In genomic region chr2:88683160-88684021, GRCh38 we compare ENCODE assay signal across 18 cellular contexts. TPM values are rescaled to one million over a fixed set of nuclear protein-coding genes. Genes with fewer than 3 reads are reported as not detected.
DNase-seq lines count a peak whose midpoint lies in the region; ATAC-seq, FAIRE-seq and TF ChIP-seq lines count a peak whose summit lies in the region.
"Had no signal": no experiment of that assay in that cellular context is flagged by ENCODE, and none has a peak within 500 bp of the region (broad histone marks: within the 10 kb centered on the region; RNA-seq: fewer than 3 reads in every experiment).

No MANE protein-coding gene starts in this region.

- no peaks in the 10 kb centered on the region for H4K20me1 ChIP-seq in HepG2 (ENCODE audit: insufficient read depth, low read length)

- no peak overlapping the region for H3K4me3 ChIP-seq in HepG2 (replicated peaks in 1 of 3; ENCODE audit: insufficient read depth in 1 of 3, low read depth in 2 of 3, low read length in 3 of 3)
- H3K4me3 ChIP-seq in right lobe of liver: no peak overlapping the region
- H3K4me3 ChIP-seq in NB4 (ENCODE audit: low read depth, low read length): no peak overlapping the region
- H3K4me3 ChIP-seq: SJCRH30 had no signal

- TF ChIP-seq RAD21 in HepG2 (CRISPR knock-in tag; IDR thresholded peaks at IDR 0.05): no peak

- TF ChIP-seq EP300 in HepG2 (IDR thresholded peaks at IDR 0.05; ENCODE audit: low read depth in 2 of 2, low read length in 2 of 2): no peak
- no peak for TF ChIP-seq EP300 in HepG2 (CRISPR knock-in tag; IDR thresholded peaks at IDR 0.05; ENCODE audit: borderline replicate concordance)

- no peak overlapping the region for H3K9ac ChIP-seq in HepG2 (ENCODE audit: insufficient read depth, low read depth, low read length)

- 35% methylated on average over 2 of the region's 2 CpGs for WGBS in HepG2 (ENCODE audit: low lambda C conversion rate)
- 45% methylated on average over 2 of the region's 2 CpGs for WGBS in right lobe of liver (ENCODE audit: insufficient coverage, low coverage, low lambda C conversion rate, missing lambda C conversion rate)

- H3K27ac ChIP-seq in HepG2 (ENCODE audit: extremely low read length, insufficient read depth, low read length) (no peak overlapping the region), right lobe of liver (no peak overlapping the region)
- H3K27ac ChIP-seq: SJCRH30 had no signal

- H3K36me3 Mint-ChIP-seq in endothelial cell (ENCODE audit: low read depth, unreplicated experiment): peaks cover 18% of the 10 kb centered on the region

- H3K36me3 ChIP-seq in HepG2 (replicated peaks in 1 of 2; ENCODE audit: control insufficient read depth in 1 of 2, insufficient read depth in 2 of 2, low read length in 2 of 2) (no peaks in the 10 kb centered on the region), right lobe of liver (no peaks in the 10 kb centered on the region)
- H3K36me3 ChIP-seq: SJCRH30 had no signal

- peaks cover 4% of the 10 kb centered on the region for H3K27me3 Mint-ChIP-seq in endothelial cell (ENCODE audit: unreplicated experiment)

- no TSS peak for BruUV-seq in HepG2 (replicated peaks; lab: Mats Ljungman, UMichigan)

- FAIRE-seq in HepG2 (lab: Jason Lieb, UNC): no peak

- peak overlapping the region; percentile 47 for H3K4me3 Mint-ChIP-seq in endothelial cell (ENCODE audit: unreplicated experiment)
- H3K4me3 Mint-ChIP-seq: CD8-positive, alpha-beta memory T cell; H9; T-helper 1 cell treated with Interleukin-12 subunit alpha and Interleukin-12 subunit beta and Interleukin-4 antibody, amounts not matched to agents 30 μg/mL and 1 μg/mL, for 36 hours had no signal

- no peak for DNase-seq in HepG2 (ENCODE audit: low spot score)
- DNase-seq in right lobe of liver: no peak
- peak; percentile 15 for DNase-seq in NB4 (ENCODE audit: low read depth)
- DNase-seq in endothelial cell (ENCODE audit: low spot score): no peak
- no peak for DNase-seq in NCI-H526 (lab: John Stamatoyannopoulos, UW)
- DNase-seq in NK-92 treated with Interleukin-12 subunit alpha and Interleukin-12 subunit beta, amount 100 ng/mL, for 24 hours (lab: John Stamatoyannopoulos, UW): no peak
- no peak for DNase-seq in NCI-H187 treated with DMSO at 0.1 percent for 48 hours (lab: John Stamatoyannopoulos, UW)
- DNase-seq: C1 segment of cervical spinal cord; CD8-positive, alpha-beta memory T cell; GF-D8; H9; NCI-H1048; NCI-H1436 treated with DMSO at 0.1 percent for 48 hours; NCI-H2081; NCI-H510A had no signal

- H3K27me3 ChIP-seq in HepG2 (ENCODE audit: control insufficient read depth in 1 of 2, insufficient read depth in 2 of 2, low read length in 2 of 2) (no peaks in the 10 kb centered on the region), right lobe of liver (no peaks in the 10 kb centered on the region)
- H3K27me3 ChIP-seq: SJCRH30 had no signal

- POLR2A ChIA-PET in HepG2 (lab: Yijun Ruan, JAX): no interaction called here

- in situ Hi-C loops in HepG2 (cut with HindIII; ENCODE audit: extremely low pct_ligation_motif_present, low pct_unique_long_range_greater_than_20kb): no loop called here

- TF ChIP-seq POLR2A in HepG2 (IDR thresholded peaks at IDR 0.05; ENCODE audit: insufficient read depth in 1 of 2, low read depth in 2 of 2, low read length in 2 of 2) (no peak), right lobe of liver (IDR thresholded peaks at IDR 0.05) (no peak), NB4 (IDR thresholded peaks at IDR 0.05; ENCODE audit: extremely low read depth, insufficient read length) (no peak)

- no peak overlapping the region for H3K4me2 ChIP-seq in HepG2 (ENCODE audit: low read depth, low read length)

- CTCF ChIA-PET in HepG2 (lab: Yijun Ruan, JAX; ENCODE audit: low intra/inter-chr PET ratio, low total read pairs): no interaction called here

- intact Hi-C loops in HepG2 (cut with micrococcal nuclease; ENCODE audit: unreplicated experiment) (no loop called here), right lobe of liver (cut with DNase I) (no loop called here)

- TF ChIP-seq CTCF in HepG2 (CRISPR knock-in tag; IDR thresholded peaks at IDR 0.05) (no peak), right lobe of liver (IDR thresholded peaks at IDR 0.05) (no peak), NB4 (IDR thresholded peaks at IDR 0.05; ENCODE audit: low read depth, low read length) (no peak), endothelial cell (IDR thresholded peaks at IDR 0.05; ENCODE audit: unreplicated experiment) (no peak)

- no peaks in the 10 kb centered on the region for H3K4me1 Mint-ChIP-seq in endothelial cell (ENCODE audit: unreplicated experiment)
- H3K4me1 Mint-ChIP-seq: CD8-positive, alpha-beta memory T cell; H9 had no signal

- H3K9me3 Mint-ChIP-seq in endothelial cell (ENCODE audit: unreplicated experiment): peaks cover 16% of the 10 kb centered on the region

- no peak overlapping the region for H2AFZ ChIP-seq in HepG2 (ENCODE audit: low read length)

- ATAC-seq in HepG2 (no peak), right lobe of liver (no peak)
- ATAC-seq: Panc1 had no signal

- H3K4me1 ChIP-seq in HepG2 (ENCODE audit: insufficient read depth, low read length) (peaks cover 34% of the 10 kb centered on the region), right lobe of liver (peaks cover 0 to 11% (median 0%) of the 10 kb centered on the region in 4 donors)
- H3K4me1 ChIP-seq: SJCRH30 had no signal

- no peak overlapping the region for H3K27ac Mint-ChIP-seq in endothelial cell (ENCODE audit: unreplicated experiment)
- H3K27ac Mint-ChIP-seq: CD8-positive, alpha-beta memory T cell; H9; T-helper 1 cell treated with Interleukin-12 subunit alpha and Interleukin-12 subunit beta and Interleukin-4 antibody, amounts not matched to agents 30 μg/mL and 1 μg/mL, for 36 hours had no signal

- H3K9me3 ChIP-seq in HepG2 (ENCODE audit: low read length) (peaks cover 39% of the 10 kb centered on the region), right lobe of liver (no peaks in the 10 kb centered on the region)

- H3K79me2 ChIP-seq in HepG2 (ENCODE audit: insufficient read depth, low read length): no peaks in the 10 kb centered on the region

RNA-seq across cellular contexts. Expression of gene RPIA, which starts 8.1 kb away (rescaled TPM):
- 23.9 and 31.6 TPM in 2 replicates for total RNA-seq in HepG2 (2016; rRNA removed; fragmentation: Illumina TruSeq; extraction: Trizol)
- 12.9 and 13.3 TPM in 2 replicates for total RNA-seq in HepG2 (2016; cell fraction: cytosol; rRNA removed; fragmentation: Illumina TruSeq; extraction: Trizol; ENCODE audit: low read depth)
- 23.0 and 31.5 TPM in 2 replicates for total RNA-seq in HepG2 (2016; cell fraction: insoluble cytoplasmic fraction; rRNA removed; fragmentation: Illumina TruSeq; extraction: Trizol)
- total RNA-seq in HepG2 (2016; cell fraction: membrane; rRNA removed; fragmentation: Illumina TruSeq; extraction: Trizol): 25.6 and 26.4 TPM in 2 replicates
- 14.1 and 18.1 TPM in 2 replicates for total RNA-seq in HepG2 (2016; cell fraction: nucleus; rRNA removed; fragmentation: Illumina TruSeq; extraction: Trizol)
- 13.3 and 13.7 TPM in 2 replicates for polyA plus RNA-seq in HepG2 (2011; rRNA removed)
- 12.9 and 13.4 TPM in 2 replicates for polyA plus RNA-seq in HepG2 (2011; cell fraction: cytosol; rRNA removed)
- 6.1 and 9.3 TPM in 2 replicates for polyA plus RNA-seq in HepG2 (2011; cell fraction: nucleus; rRNA removed)
- 21.5 and 22.6 TPM in 2 replicates for polyA plus RNA-seq in HepG2 (2012)
- 23.8 and 26.4 TPM in 2 replicates for polyA plus RNA-seq in HepG2 (2016; cell fraction: cytosol; fragmentation: Illumina TruSeq; extraction: Trizol; ENCODE audit: low read depth)
- 50.9 and 54.3 TPM in 2 replicates for polyA plus RNA-seq in HepG2 (2016; cell fraction: insoluble cytoplasmic fraction; fragmentation: Illumina TruSeq; extraction: Trizol; ENCODE audit: low read depth)
- polyA plus RNA-seq in HepG2 (2016; cell fraction: membrane; fragmentation: Illumina TruSeq; extraction: Trizol; ENCODE audit: low read depth): 31.6 and 32.5 TPM in 2 replicates
- 37.5 and 37.9 TPM in 2 replicates for polyA plus RNA-seq in HepG2 (2016; cell fraction: nucleus; fragmentation: Illumina TruSeq; extraction: Trizol; ENCODE audit: insufficient read depth, low read depth)
- 8.2 and 8.9 TPM in 2 replicates for polyA minus RNA-seq in HepG2 (2011; rRNA and poly(A)+ RNA removed; ENCODE audit: low replicate concordance)
- 7.5 and 8.7 TPM in 2 replicates for polyA minus RNA-seq in HepG2 (2011; cell fraction: cytosol; rRNA and poly(A)+ RNA removed)
- 10.8 and 12.0 TPM in 2 replicates for polyA minus RNA-seq in HepG2 (2011; cell fraction: nucleus; rRNA and poly(A)+ RNA removed)
- total RNA-seq in right lobe of liver: 1 to 10 TPM; 2.2 to 4.8 (median 3.2) TPM
- 22.4 TPM for total RNA-seq in endothelial cell (ENCODE audit: unreplicated experiment)

RNA-seq across cellular contexts. Expression of gene EIF2AK3, which starts 56.1 kb away (rescaled TPM):
- total RNA-seq in HepG2 (2016; rRNA removed; fragmentation: Illumina TruSeq; extraction: Trizol) (19.3 and 30.6 TPM in 2 replicates), right lobe of liver (10 to 100 TPM in 4 of 6 experiments, 1 to 10 TPM in 2; 7.0 to 19.1 (median 11.1) TPM), endothelial cell (ENCODE audit: unreplicated experiment) (17.1 TPM)
- 1.9 and 4.1 TPM in 2 replicates for total RNA-seq in HepG2 (2016; cell fraction: cytosol; rRNA removed; fragmentation: Illumina TruSeq; extraction: Trizol; ENCODE audit: low read depth)
- total RNA-seq in HepG2 (2016; cell fraction: insoluble cytoplasmic fraction; rRNA removed; fragmentation: Illumina TruSeq; extraction: Trizol): 16.3 and 30.3 TPM in 2 replicates
- 5.7 and 7.5 TPM in 2 replicates for total RNA-seq in HepG2 (2016; cell fraction: membrane; rRNA removed; fragmentation: Illumina TruSeq; extraction: Trizol)
- total RNA-seq in HepG2 (2016; cell fraction: nucleus; rRNA removed; fragmentation: Illumina TruSeq; extraction: Trizol): 44.3 and 53.8 TPM in 2 replicates
- 10.3 and 11.6 TPM in 2 replicates for polyA plus RNA-seq in HepG2 (2011; rRNA removed)
- polyA plus RNA-seq in HepG2 (2011; cell fraction: cytosol; rRNA removed): 5.9 and 10.2 TPM in 2 replicates
- 8.8 and 10.0 TPM in 2 replicates for polyA plus RNA-seq in HepG2 (2011; cell fraction: nucleus; rRNA removed)
- polyA plus RNA-seq in HepG2 (2012): 16.3 and 19.2 TPM in 2 replicates
- polyA plus RNA-seq in HepG2 (2016; cell fraction: cytosol; fragmentation: Illumina TruSeq; extraction: Trizol; ENCODE audit: low read depth): 0.80 and 1.0 TPM in 2 replicates
- polyA plus RNA-seq in HepG2 (2016; cell fraction: insoluble cytoplasmic fraction; fragmentation: Illumina TruSeq; extraction: Trizol; ENCODE audit: low read depth): 8.4 and 9.4 TPM in 2 replicates
- polyA plus RNA-seq in HepG2 (2016; cell fraction: membrane; fragmentation: Illumina TruSeq; extraction: Trizol; ENCODE audit: low read depth): 1.9 TPM in 2 replicates
- polyA plus RNA-seq in HepG2 (2016; cell fraction: nucleus; fragmentation: Illumina TruSeq; extraction: Trizol; ENCODE audit: insufficient read depth, low read depth): 38.2 and 39.9 TPM in 2 replicates
- 5.4 and 6.6 TPM in 2 replicates for polyA minus RNA-seq in HepG2 (2011; rRNA and poly(A)+ RNA removed; ENCODE audit: low replicate concordance)
- 14.1 and 21.9 TPM in 2 replicates for polyA minus RNA-seq in HepG2 (2011; cell fraction: cytosol; rRNA and poly(A)+ RNA removed)
- polyA minus RNA-seq in HepG2 (2011; cell fraction: nucleus; rRNA and poly(A)+ RNA removed): 34.6 and 44.7 TPM in 2 replicates
